ENCODE assay signal across 14 cellular contexts in genomic region chr1:75053207-75053606, GRCh38.
DNase-seq lines count a peak whose midpoint lies in the region; ATAC-seq and TF ChIP-seq lines count a peak whose summit lies in the region.
"Had no signal": no experiment of that assay in that cellular context is flagged by ENCODE, and none has a peak within 500 bp of the region (broad histone marks: within the 10 kb centered on the region; RNA-seq: fewer than 3 reads in every experiment).

No MANE protein-coding gene starts in this region.

- H2BK5ac ChIP-seq in trophoblast cell (ENCODE audit: low read depth, low read length, poor library complexity), result no peak overlapping the region

- no peak overlapping the region for H3K4me3 Mint-ChIP-seq in WTC11
- H3K4me3 Mint-ChIP-seq: activated T-cell treated with anti-CD3 and anti-CD28 coated beads, Interleukin-2, amount 50 U/mL, for 4 hours; natural killer cell had no signal

- no peak overlapping the region for H2AK5ac ChIP-seq in trophoblast cell (ENCODE audit: low read length)

- ATAC-seq in WTC11, result peak; percentile 95
- no peak for ATAC-seq in HG03045 (IDR thresholded peaks at IDR 0.05; ENCODE audit: unreplicated experiment)
- ATAC-seq: activated T-cell treated with anti-CD3 and anti-CD28 coated beads, Interleukin-2, amount 50 U/mL, for 4 hours; natural killer cell had no signal

- no peak overlapping the region for H3K27ac ChIP-seq in MM.1S (ENCODE audit: low read length)
- H3K27ac ChIP-seq in trophoblast cell (ENCODE audit: low read depth, low read length), result no peak overlapping the region
- H3K27ac ChIP-seq: brain microvascular endothelial cell, spleen had no signal

- no peak overlapping the region for H3K4ac ChIP-seq in trophoblast cell (ENCODE audit: low read depth, low read length)

- H3K27ac Mint-ChIP-seq in WTC11, result no peak overlapping the region
- H3K27ac Mint-ChIP-seq: natural killer cell had no signal

- no peak overlapping the region for H3K4me3 ChIP-seq in MM.1S (ENCODE audit: low read length)
- H3K4me3 ChIP-seq in trophoblast cell (ENCODE audit: low read depth, low read length), result no peak overlapping the region
- H3K4me3 ChIP-seq: spleen had no signal

- H3K36me3 ChIP-seq in MM.1S (replicated peaks; ENCODE audit: insufficient read depth, low read length) (no peaks in the 10 kb centered on the region), trophoblast cell (ENCODE audit: control insufficient read depth in 1 of 2, insufficient read depth in 2 of 2, low read length in 2 of 2) (no peaks in the 10 kb centered on the region)
- H3K36me3 ChIP-seq: brain microvascular endothelial cell, spleen had no signal

- peaks cover 4% of the 10 kb centered on the region; the same call in 1 of the 2 replicates for H3K36me3 Mint-ChIP-seq in WTC11
- H3K36me3 Mint-ChIP-seq: natural killer cell had no signal

- no CpG with 5 or more reads among the region's 2 CpGs for WGBS in trophoblast cell (ENCODE audit: extremely low coverage, insufficient coverage, insufficient read length)

- no peaks in the 10 kb centered on the region for H3K79me1 ChIP-seq in trophoblast cell (ENCODE audit: low read length)

- no peaks in the 10 kb centered on the region for H3K79me2 ChIP-seq in MM.1S (ENCODE audit: low read length)
- no peaks in the 10 kb centered on the region for H3K79me2 ChIP-seq in trophoblast cell (ENCODE audit: control insufficient read depth, insufficient read depth, low read length, poor library complexity)

- no peaks in the 10 kb centered on the region for H4K20me1 ChIP-seq in MM.1S (ENCODE audit: insufficient read depth, low read length)

- H3K18ac ChIP-seq in trophoblast cell (ENCODE audit: low read length), result no peak overlapping the region

- H4K8ac ChIP-seq in trophoblast cell (ENCODE audit: low read depth, low read length), result no peak overlapping the region

- no peak overlapping the region for H2BK120ac ChIP-seq in trophoblast cell (ENCODE audit: insufficient read depth, low read length, poor library complexity)

- H3K9me2 ChIP-seq in MM.1S (replicated peaks; ENCODE audit: insufficient read depth, low read length), result no peaks in the 10 kb centered on the region

- H3K27me3 ChIP-seq in MM.1S (replicated peaks; ENCODE audit: insufficient read depth, low read length), result no peaks in the 10 kb centered on the region
- H3K27me3 ChIP-seq in trophoblast cell (ENCODE audit: insufficient read depth, low read length), result no peaks in the 10 kb centered on the region
- H3K27me3 ChIP-seq: brain microvascular endothelial cell, spleen had no signal

- H3K4me1 ChIP-seq in MM.1S (ENCODE audit: low read length), result no peaks in the 10 kb centered on the region
- no peaks in the 10 kb centered on the region for H3K4me1 ChIP-seq in trophoblast cell (ENCODE audit: control insufficient read depth in 1 of 2, insufficient read depth in 2 of 2, low read length in 2 of 2)
- H3K4me1 ChIP-seq: spleen had no signal

- no peak overlapping the region for H3K23ac ChIP-seq in trophoblast cell (ENCODE audit: low read length)

- H3K4me2 ChIP-seq in MM.1S (ENCODE audit: low read depth, low read length) (no peak overlapping the region), trophoblast cell (ENCODE audit: low read length) (no peak overlapping the region)

- TF ChIP-seq CTCF in MM.1S (IDR thresholded peaks at IDR 0.05; ENCODE audit: low read length) (peak; percentile 67), WTC11 (IDR thresholded peaks at IDR 0.05) (0 out of 2 replicates have a peak, but pooled peaks have one; percentile 15)

- no peaks in the 10 kb centered on the region for H3K9me3 ChIP-seq in MM.1S (replicated peaks; ENCODE audit: insufficient read depth, low read length)
- H3K9me3 ChIP-seq in trophoblast cell (ENCODE audit: insufficient read depth, low read depth, low read length), result no peaks in the 10 kb centered on the region

- H3F3A ChIP-seq in MM.1S (ENCODE audit: insufficient read depth, low read length), result no peaks in the 10 kb centered on the region

- peak; percentile 30 for DNase-seq in NCI-H82 (lab: John Stamatoyannopoulos, UW)
- DNase-seq in NCI-H82 treated with DMSO at 0.1 percent for 48 hours (lab: John Stamatoyannopoulos, UW; ENCODE audit: unreplicated experiment), result no peak
- DNase-seq in MM.1S, result peak; percentile 67
- no peak for DNase-seq in WTC11 (ENCODE audit: low spot score)
- peak; percentile 24 to 50 for DNase-seq in trophoblast cell
- no peak for DNase-seq in activated effector memory CD4-positive, alpha-beta T cell treated with Interleukin-2 at 50 U/mL for 16 hours
- DNase-seq in midbrain (lab: John Stamatoyannopoulos, UW), result no peak
- DNase-seq: activated T-cell treated with anti-CD3 and anti-CD28 coated beads, Interleukin-2, amount 50 U/mL, for 4 hours; AML-193; brain microvascular endothelial cell; erythroblast; natural killer cell; spleen had no signal

- no peaks in the 10 kb centered on the region for H3K4me1 Mint-ChIP-seq in WTC11
- H3K4me1 Mint-ChIP-seq: natural killer cell had no signal

- CTCF ChIA-PET in WTC11 (lab: Charles Lee), result interaction anchor here (0.8 to 2.6 kb wide), 10 partner anchors 15 to 286 kb away, joined by 3 to 25 read pairs (median 5); partner anchors contain the start of gene LHX8

- H4K12ac ChIP-seq in trophoblast cell (ENCODE audit: low read depth, low read length), result no peak overlapping the region

- H3K27me3 Mint-ChIP-seq in WTC11 (ENCODE audit: low read depth), result no peaks in the 10 kb centered on the region

- H2AFZ ChIP-seq in MM.1S (ENCODE audit: low read length), result no peak overlapping the region
- H2AFZ ChIP-seq in trophoblast cell (ENCODE audit: insufficient read depth, low read length, poor library complexity), result no peak overlapping the region

- no peak overlapping the region for H4K91ac ChIP-seq in trophoblast cell (ENCODE audit: low read depth, low read length)

- H3K14ac ChIP-seq in trophoblast cell (ENCODE audit: low read length), result no peak overlapping the region

- POLR2A ChIA-PET in WTC11 (lab: Charles Lee), result no interaction called here

- no peak overlapping the region for H3K9ac ChIP-seq in MM.1S (ENCODE audit: low read length)
- H3K9ac ChIP-seq in trophoblast cell (ENCODE audit: low read length), result no peak overlapping the region

- H3K9me3 Mint-ChIP-seq in WTC11, result peaks cover 7% of the 10 kb centered on the region

- H2BK12ac ChIP-seq in trophoblast cell (ENCODE audit: low read length), result no peak overlapping the region

TF ChIP-seq in WTC11, 78 proteins besides CTCF, POLR2A, EP300 and RAD21:
- TF ChIP-seq NFATC4 (CRISPR knock-in tag; IDR thresholded peaks at IDR 0.05) (no peak), STAT6 (CRISPR knock-in tag; conservative IDR thresholded peaks at IDR 0.05; ENCODE audit: low read depth) (no peak), EMX1 (CRISPR knock-in tag; IDR thresholded peaks at IDR 0.05) (no peak), HMGA2 (CRISPR knock-in tag; IDR thresholded peaks at IDR 0.05) (no peak), USF1 (CRISPR knock-in tag; IDR thresholded peaks at IDR 0.05) (no peak)
TF ChIP-seq in WTC11: peak in this region for 0.

Comparison
In these comparisons a context has a peak if more than half of its experiments do, and no peak if none do; other contexts are left out.
1. DNase-seq: peak in NCI-H82 (single experiment), MM.1S (single experiment) and trophoblast cell (2 of 2); none in NCI-H82 treated with DMSO at 0.1 percent for 48 hours (single experiment), WTC11 (single experiment), activated effector memory CD4-positive, alpha-beta T cell treated with Interleukin-2 at 50 U/mL for 16 hours (single experiment) and midbrain (single experiment).